In the genomic region with DNA sequence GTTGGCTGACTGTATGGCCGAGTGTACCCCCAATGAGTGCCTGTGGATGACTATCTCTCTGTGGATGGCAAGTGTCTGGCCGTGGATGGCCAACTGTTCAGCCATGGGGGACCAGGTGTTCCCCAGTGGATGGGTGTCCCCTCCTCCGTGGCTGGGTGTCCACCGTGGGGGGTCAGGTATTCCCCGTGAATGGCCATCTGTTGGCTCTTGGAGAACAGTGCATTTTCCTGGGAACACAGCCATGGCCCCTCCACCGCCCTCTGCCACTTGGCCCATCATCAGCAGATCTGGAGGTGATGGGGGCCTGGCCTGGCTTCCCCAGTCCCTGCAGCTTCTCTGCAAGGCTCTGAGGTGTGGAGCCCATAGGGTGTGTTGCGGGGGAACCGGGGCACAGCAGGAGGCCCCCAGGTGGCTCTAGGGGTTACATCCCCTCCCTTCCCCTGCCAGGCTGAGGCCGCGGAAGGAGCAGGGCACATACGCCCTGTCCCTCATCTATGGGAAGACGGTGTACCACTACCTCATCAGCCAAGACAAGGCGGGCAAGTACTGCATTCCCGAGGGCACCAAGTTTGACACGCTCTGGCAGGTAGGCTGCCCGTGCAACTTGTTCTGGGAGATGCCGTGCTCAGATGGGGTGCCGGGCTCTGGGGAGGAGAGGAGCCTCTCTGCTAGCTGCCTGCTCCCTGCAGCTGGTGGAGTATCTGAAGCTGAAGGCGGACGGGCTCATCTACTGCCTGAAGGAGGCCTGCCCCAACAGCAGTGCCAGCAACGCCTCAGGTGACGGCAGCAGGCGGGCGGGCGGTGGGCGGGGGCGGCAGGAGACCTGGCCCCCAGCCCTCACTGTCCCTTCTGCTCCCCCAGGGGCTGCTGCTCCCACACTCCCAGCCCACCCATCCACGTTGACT, we compare ENCODE assay signal across 13 cellular contexts. TPM values are rescaled to one million over a fixed set of nuclear protein-coding genes. Genes with fewer than 3 reads are reported as not detected.
"Had no signal": no experiment of that assay in that cellular context is flagged by ENCODE, and none has a peak within 500 bp of the region (broad histone marks: within the 10 kb centered on the region; RNA-seq: fewer than 3 reads in every experiment).

No MANE protein-coding gene starts in this region.

- H3K4me1 ChIP-seq: colonic mucosa, uterus had no signal

- H3K9me3 ChIP-seq: colonic mucosa had no signal

- H3K27ac ChIP-seq: cardiac muscle cell, colonic mucosa, thoracic aorta, uterus had no signal

- DNase-seq: activated CD4-positive, alpha-beta T cell treated with anti-CD3 and anti-CD28 coated beads, Interleukin-2, amount 10 ng/mL, durations not matched to agents 7 days and 5 days; activated CD8-positive, alpha-beta memory T cell treated with anti-CD3 and anti-CD28 coated beads for 24 hours; activated naive CD4-positive, alpha-beta T cell; colonic mucosa; mucosa of descending colon; stimulated activated CD4-positive, alpha-beta T cell treated with anti-CD3 and anti-CD28 coated beads, Interleukin-2, amount 100 ng/mL, for 48 hours; stimulated activated CD8-positive, alpha-beta memory T cell treated with anti-CD3 and anti-CD28 coated beads, Interleukin-4, amount 100 ng/mL, for 48 hours; T-cell; uterus had no signal

- H3K4me3 ChIP-seq: cardiac muscle cell, colonic mucosa, lung, mucosa of descending colon, thoracic aorta, uterus had no signal

- H3K27me3 ChIP-seq: cardiac muscle cell, colonic mucosa, uterus had no signal

- H3K36me3 ChIP-seq: cardiac muscle cell, colonic mucosa, thoracic aorta, uterus had no signal

RNA-seq across cellular contexts. Expression of a gene that starts 19.3 kb away (rescaled TPM):
- polyA plus RNA-seq: fibroblast of lung had no signal
